Comparison of ENCODE assay signal across 2 cellular contexts in the genomic region with DNA sequence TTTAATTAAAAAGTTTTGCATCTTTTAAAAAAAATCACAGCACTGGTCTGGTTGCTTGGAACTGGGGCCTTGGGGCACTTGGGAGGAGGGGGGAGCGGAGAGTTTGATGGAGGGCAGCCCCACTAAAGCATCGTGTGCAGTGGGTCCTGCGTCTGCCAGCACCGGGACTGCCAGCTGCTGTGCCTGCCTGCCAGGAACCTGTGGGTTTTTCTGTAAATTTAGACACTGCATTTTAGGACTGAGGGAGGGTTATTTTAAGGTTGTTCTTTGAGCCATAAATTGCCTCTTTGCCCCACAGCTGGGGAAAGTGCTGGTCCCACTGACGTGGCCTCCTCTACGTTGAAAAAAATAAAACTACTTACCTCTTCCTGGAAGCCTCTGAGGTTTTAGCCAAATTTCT.
TF ChIP-seq lines count a peak whose summit lies in the region.

No MANE protein-coding gene starts in this region.

TF ChIP-seq in liver, 16 proteins besides CTCF, POLR2A, EP300 and RAD21 (continued from another document):
- TF ChIP-seq REST (IDR thresholded peaks at IDR 0.05) (no peak), ATF3 (IDR thresholded peaks at IDR 0.05) (no peak), ZBTB33 (IDR thresholded peaks at IDR 0.05) (no peak), NR2F2 (IDR thresholded peaks at IDR 0.05) (no peak), HNF4G (IDR thresholded peaks at IDR 0.05) (no peak), HNF4A (conservative IDR thresholded peaks at IDR 0.05) (no peak), FOXA1 (IDR thresholded peaks at IDR 0.05) (no peak), SP1 (IDR thresholded peaks at IDR 0.05) (no peak), RXRA (IDR thresholded peaks at IDR 0.05) (no peak), TAF1 (conservative IDR thresholded peaks at IDR 0.05) (no peak), JUND (IDR thresholded peaks at IDR 0.05) (no peak)
- TF ChIP-seq, protein P1, sequence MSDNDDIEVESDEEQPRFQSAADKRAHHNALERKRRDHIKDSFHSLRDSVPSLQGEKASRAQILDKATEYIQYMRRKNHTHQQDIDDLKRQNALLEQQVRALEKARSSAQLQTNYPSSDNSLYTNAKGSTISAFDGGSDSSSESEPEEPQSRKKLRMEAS (IDR thresholded peaks at IDR 0.05), result no peak

TF ChIP-seq in HepG2, 621 proteins besides CTCF, POLR2A, EP300 and RAD21 (continued from another document):
- TF ChIP-seq UBTF (CRISPR knock-in tag; IDR thresholded peaks at IDR 0.05), result no peak
- no peak for TF ChIP-seq KLF6 (CRISPR knock-in tag; IDR thresholded peaks at IDR 0.05)
- no peak for TF ChIP-seq ZNF746 (CRISPR knock-in tag; IDR thresholded peaks at IDR 0.05)
- TF ChIP-seq ZNF549 (CRISPR knock-in tag; IDR thresholded peaks at IDR 0.05), result no peak
- no peak for TF ChIP-seq TP53 (CRISPR knock-in tag; conservative IDR thresholded peaks at IDR 0.05)
- TF ChIP-seq NCOA1 (CRISPR knock-in tag; IDR thresholded peaks at IDR 0.05), result no peak
- no peak for TF ChIP-seq ZNF589 (CRISPR knock-in tag; conservative IDR thresholded peaks at IDR 0.05)
- TF ChIP-seq, protein P2, sequence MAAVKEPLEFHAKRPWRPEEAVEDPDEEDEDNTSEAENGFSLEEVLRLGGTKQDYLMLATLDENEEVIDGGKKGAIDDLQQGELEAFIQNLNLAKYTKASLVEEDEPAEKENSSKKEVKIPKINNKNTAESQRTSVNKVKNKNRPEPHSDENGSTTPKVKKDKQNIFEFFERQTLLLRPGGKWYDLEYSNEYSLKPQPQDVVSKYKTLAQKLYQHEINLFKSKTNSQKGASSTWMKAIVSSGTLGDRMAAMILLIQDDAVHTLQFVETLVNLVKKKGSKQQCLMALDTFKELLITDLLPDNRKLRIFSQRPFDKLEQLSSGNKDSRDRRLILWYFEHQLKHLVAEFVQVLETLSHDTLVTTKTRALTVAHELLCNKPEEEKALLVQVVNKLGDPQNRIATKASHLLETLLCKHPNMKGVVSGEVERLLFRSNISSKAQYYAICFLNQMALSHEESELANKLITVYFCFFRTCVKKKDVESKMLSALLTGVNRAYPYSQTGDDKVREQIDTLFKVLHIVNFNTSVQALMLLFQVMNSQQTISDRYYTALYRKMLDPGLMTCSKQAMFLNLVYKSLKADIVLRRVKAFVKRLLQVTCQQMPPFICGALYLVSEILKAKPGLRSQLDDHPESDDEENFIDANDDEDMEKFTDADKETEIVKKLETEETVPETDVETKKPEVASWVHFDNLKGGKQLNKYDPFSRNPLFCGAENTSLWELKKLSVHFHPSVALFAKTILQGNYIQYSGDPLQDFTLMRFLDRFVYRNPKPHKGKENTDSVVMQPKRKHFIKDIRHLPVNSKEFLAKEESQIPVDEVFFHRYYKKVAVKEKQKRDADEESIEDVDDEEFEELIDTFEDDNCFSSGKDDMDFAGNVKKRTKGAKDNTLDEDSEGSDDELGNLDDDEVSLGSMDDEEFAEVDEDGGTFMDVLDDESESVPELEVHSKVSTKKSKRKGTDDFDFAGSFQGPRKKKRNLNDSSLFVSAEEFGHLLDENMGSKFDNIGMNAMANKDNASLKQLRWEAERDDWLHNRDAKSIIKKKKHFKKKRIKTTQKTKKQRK (IDR thresholded peaks at IDR 0.05; ENCODE audit: low read length), result no peak
- no peak for TF ChIP-seq ZNF678 (CRISPR knock-in tag; IDR thresholded peaks at IDR 0.05)
- no peak for TF ChIP-seq ZFY (CRISPR knock-in tag; IDR thresholded peaks at IDR 0.05)
- no peak for TF ChIP-seq MBNL3 (CRISPR knock-in tag; conservative IDR thresholded peaks at IDR 0.05)
